ENCODE assay signal across 15 cellular contexts in genomic region chr2:188897096-188897495, GRCh38.
DNase-seq lines count a peak whose midpoint lies in the region; ATAC-seq and TF ChIP-seq lines count a peak whose summit lies in the region.
"Had no signal": no experiment of that assay in that cellular context is flagged by ENCODE, and none has a peak within 500 bp of the region (broad histone marks: within the 10 kb centered on the region; RNA-seq: fewer than 3 reads in every experiment).

No MANE protein-coding gene starts in this region.

- no peaks in the 10 kb centered on the region for H3K36me3 ChIP-seq in aorta (ENCODE audit: control insufficient read depth in 1 of 2, insufficient read depth in 2 of 2, low read length in 1 of 2)
- H3K36me3 ChIP-seq: colonic mucosa had no signal

- H3K27ac ChIP-seq in aorta (ENCODE audit: low read depth in 1 of 2, low read length in 2 of 2): peak overlapping the region in 1 of 2 donors; percentile 36

- DNase-seq in Right ventricle myocardium inferior (ENCODE audit: missing footprints) (no peak), cardiac septum (ENCODE audit: low spot score) (no peak), Right ventricle myocardium superior (no peak), omental fat pad (ENCODE audit: low spot score) (no peak), aorta (no peak), NCI-H226 (no peak)
- DNase-seq: 8988T; Calu3; colonic mucosa; kidney; naive thymus-derived CD8-positive, alpha-beta T cell; NCI-H345; substantia nigra had no signal

- intact Hi-C loops in Right ventricle myocardium inferior (cut with DNase I): loop anchor here (5.0 kb wide), 1 partner anchor 40 kb away; no protein-coding TSS in a partner anchor
- intact Hi-C loops in cardiac septum (cut with DNase I): no loop called here
- intact Hi-C loops in Right ventricle myocardium superior (cut with DNase I): no loop called here
- intact Hi-C loops in aorta (cut with DNase I): loop anchor here in 1 of 2 donors (10.0 kb wide), 1 partner anchor 78 kb away; the partner anchor contains the start of gene COL3A1

- peaks cover 0 to 6% of the 10 kb centered on the region in 2 donors for H3K4me1 ChIP-seq in aorta (ENCODE audit: control insufficient read depth in 1 of 2, insufficient read depth in 2 of 2, low read length in 2 of 2)
- H3K4me1 ChIP-seq: colonic mucosa had no signal

- H3K27me3 ChIP-seq in aorta (ENCODE audit: control insufficient read depth in 1 of 2, insufficient read depth in 2 of 2, low read length in 1 of 2): no peaks in the 10 kb centered on the region
- H3K27me3 ChIP-seq: colonic mucosa had no signal

- peak overlapping the region in 1 of 2 donors; percentile 11 for H3K4me3 ChIP-seq in aorta (ENCODE audit: low read length in 2 of 2)
- H3K4me3 ChIP-seq: colonic mucosa had no signal

- WGBS in aorta, 2 donors: 0 to 6% methylated on average over 3 of the region's 3 CpGs

- no peak for TF ChIP-seq CTCF in omental fat pad (IDR thresholded peaks at IDR 0.05)

- H3K9me3 ChIP-seq in aorta (ENCODE audit: control insufficient read depth, low read length): no peaks in the 10 kb centered on the region
- H3K9me3 ChIP-seq: colonic mucosa had no signal

- ATAC-seq in Right ventricle myocardium inferior (peak; percentile 85), Right ventricle myocardium superior (ENCODE audit: poor library complexity) (peak; percentile 85), omental fat pad (ENCODE audit: low FRiP score) (peak; percentile 64), aorta (ENCODE audit: low FRiP score) (peak; percentile 77), HG02642 (IDR thresholded peaks at IDR 0.05; ENCODE audit: poor library complexity, unreplicated experiment) (no peak), HG03045 (IDR thresholded peaks at IDR 0.05; ENCODE audit: unreplicated experiment) (no peak)
- ATAC-seq: naive thymus-derived CD8-positive, alpha-beta T cell had no signal

Comparison
In these comparisons a context has a peak if more than half of its experiments do, and no peak if none do; other contexts are left out.
1. ATAC-seq: peak in Right ventricle myocardium inferior (single experiment), Right ventricle myocardium superior (single experiment), omental fat pad (single experiment) and aorta (single experiment); none in HG02642 (single experiment) and HG03045 (single experiment).